In the genomic region with DNA sequence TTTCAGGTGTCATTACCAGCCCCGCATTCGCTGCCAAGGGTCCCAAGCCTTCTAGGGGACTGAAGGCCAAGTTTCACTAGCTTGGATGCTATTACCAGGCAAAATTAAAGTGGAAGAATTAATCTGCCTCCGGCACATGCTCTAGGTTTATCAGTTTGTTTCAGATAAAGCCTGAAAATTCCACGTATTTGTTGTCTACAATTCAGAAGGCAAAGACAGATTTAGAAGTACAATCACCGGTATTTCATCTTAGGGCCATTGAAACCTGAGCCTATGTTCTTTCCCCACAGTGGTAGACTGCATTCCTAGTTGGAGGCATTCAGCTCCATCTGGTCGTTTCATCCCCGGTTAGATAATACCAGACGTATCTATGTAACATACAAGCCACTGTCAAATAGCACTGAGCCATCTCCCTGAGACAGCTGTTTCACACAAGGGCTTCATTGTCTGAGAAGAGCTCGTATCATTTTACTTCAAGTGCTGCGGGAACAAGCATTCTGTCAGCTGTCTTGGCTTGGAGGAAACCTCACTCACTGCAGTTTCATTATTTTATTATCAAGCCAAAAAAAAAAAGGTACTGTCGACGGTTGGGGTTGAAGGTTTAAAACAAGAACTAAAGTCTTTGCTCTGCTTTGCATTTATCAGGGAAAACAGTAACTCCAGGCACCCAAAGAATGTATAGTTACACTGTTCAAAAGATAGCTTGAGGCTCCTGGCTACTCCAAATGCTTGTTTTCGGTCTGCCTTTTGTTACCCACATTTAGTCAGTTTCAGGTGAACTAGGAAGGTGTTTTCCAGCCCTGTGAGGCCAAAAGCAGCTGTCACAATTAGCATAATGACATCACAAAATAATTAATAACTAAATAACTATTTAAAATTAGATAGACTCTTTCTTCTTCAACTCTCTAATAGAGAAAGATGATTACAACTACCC, we compare ENCODE assay signal across 1 cellular context.
A peak's percentile ranks its signal among the peaks of the same experiment; 100 is the strongest.
TF ChIP-seq lines count a peak whose summit lies in the region.

No MANE protein-coding gene starts in this region.

TF ChIP-seq in K562, 482 proteins besides CTCF, POLR2A, EP300 and RAD21 (continued from another document and continues in another):
- TF ChIP-seq, protein P1, sequence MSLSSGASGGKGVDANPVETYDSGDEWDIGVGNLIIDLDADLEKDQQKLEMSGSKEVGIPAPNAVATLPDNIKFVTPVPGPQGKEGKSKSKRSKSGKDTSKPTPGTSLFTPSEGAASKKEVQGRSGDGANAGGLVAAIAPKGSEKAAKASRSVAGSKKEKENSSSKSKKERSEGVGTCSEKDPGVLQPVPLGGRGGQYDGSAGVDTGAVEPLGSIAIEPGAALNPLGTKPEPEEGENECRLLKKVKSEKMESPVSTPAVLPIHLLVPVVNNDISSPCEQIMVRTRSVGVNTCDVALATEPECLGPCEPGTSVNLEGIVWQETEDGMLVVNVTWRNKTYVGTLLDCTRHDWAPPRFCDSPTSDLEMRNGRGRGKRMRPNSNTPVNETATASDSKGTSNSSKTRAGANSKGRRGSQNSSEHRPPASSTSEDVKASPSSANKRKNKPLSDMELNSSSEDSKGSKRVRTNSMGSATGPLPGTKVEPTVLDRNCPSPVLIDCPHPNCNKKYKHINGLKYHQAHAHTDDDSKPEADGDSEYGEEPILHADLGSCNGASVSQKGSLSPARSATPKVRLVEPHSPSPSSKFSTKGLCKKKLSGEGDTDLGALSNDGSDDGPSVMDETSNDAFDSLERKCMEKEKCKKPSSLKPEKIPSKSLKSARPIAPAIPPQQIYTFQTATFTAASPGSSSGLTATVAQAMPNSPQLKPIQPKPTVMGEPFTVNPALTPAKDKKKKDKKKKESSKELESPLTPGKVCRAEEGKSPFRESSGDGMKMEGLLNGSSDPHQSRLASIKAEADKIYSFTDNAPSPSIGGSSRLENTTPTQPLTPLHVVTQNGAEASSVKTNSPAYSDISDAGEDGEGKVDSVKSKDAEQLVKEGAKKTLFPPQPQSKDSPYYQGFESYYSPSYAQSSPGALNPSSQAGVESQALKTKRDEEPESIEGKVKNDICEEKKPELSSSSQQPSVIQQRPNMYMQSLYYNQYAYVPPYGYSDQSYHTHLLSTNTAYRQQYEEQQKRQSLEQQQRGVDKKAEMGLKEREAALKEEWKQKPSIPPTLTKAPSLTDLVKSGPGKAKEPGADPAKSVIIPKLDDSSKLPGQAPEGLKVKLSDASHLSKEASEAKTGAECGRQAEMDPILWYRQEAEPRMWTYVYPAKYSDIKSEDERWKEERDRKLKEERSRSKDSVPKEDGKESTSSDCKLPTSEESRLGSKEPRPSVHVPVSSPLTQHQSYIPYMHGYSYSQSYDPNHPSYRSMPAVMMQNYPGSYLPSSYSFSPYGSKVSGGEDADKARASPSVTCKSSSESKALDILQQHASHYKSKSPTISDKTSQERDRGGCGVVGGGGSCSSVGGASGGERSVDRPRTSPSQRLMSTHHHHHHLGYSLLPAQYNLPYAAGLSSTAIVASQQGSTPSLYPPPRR (CRISPR knock-in tag; IDR thresholded peaks at IDR 0.05; ENCODE audit: borderline replicate concordance): peak; percentile 66; the same call in 1 of the 2 replicates
- TF ChIP-seq HDAC3 (IDR thresholded peaks at IDR 0.05; ENCODE audit: borderline replicate concordance, partially characterized antibody) (peak; percentile 82), NBN (IDR thresholded peaks at IDR 0.05; ENCODE audit: low read depth) (peak; percentile 69), ZNF707 (CRISPR knock-in tag; conservative IDR thresholded peaks at IDR 0.05) (no peak), ZNF589 (CRISPR knock-in tag; IDR thresholded peaks at IDR 0.05; ENCODE audit: low read depth) (no peak), ZNF436 (CRISPR knock-in tag; IDR thresholded peaks at IDR 0.05) (no peak), KLF6 (CRISPR knock-in tag; IDR thresholded peaks at IDR 0.05; ENCODE audit: borderline replicate concordance) (no peak), ZNF253 (CRISPR knock-in tag; conservative IDR thresholded peaks at IDR 0.05) (no peak), NFE2 (IDR thresholded peaks at IDR 0.05; ENCODE audit: low read depth) (no peak), SRSF9 (IDR thresholded peaks at IDR 0.05; ENCODE audit: borderline replicate concordance, low read depth, low read length) (no peak), ZKSCAN1 (IDR thresholded peaks at IDR 0.05; ENCODE audit: low read depth, low read length) (no peak), ZBTB7A (IDR thresholded peaks at IDR 0.05; ENCODE audit: borderline replicate concordance, control insufficient read depth, low read depth, low read length) (no peak), NONO (IDR thresholded peaks at IDR 0.05; ENCODE audit: low read depth in 2 of 2, low read length in 1 of 2) (no peak), ZNF644 (tag; IDR thresholded peaks at IDR 0.05; ENCODE audit: low read depth) (no peak), WHSC1 (IDR thresholded peaks at IDR 0.05; ENCODE audit: low read length) (no peak), PRMT5 (CRISPR knock-in tag; IDR thresholded peaks at IDR 0.05) (no peak), BRD9 (IDR thresholded peaks at IDR 0.05; ENCODE audit: low read depth, partially characterized antibody) (no peak), U2AF1 (optimal IDR thresholded peaks at IDR 0.05; ENCODE audit: low read depth, low read length) (no peak), IRF2 (CRISPR knock-in tag; IDR thresholded peaks at IDR 0.05) (0 out of 2 replicates have a peak, but pooled peaks have one; percentile 35), MEF2D (tag; conservative IDR thresholded peaks at IDR 0.05; ENCODE audit: low read depth) (no peak; the same call in 1 of the 2 replicates), GABPB2 (CRISPR knock-in tag; conservative IDR thresholded peaks at IDR 0.05) (no peak), CBX2 (IDR thresholded peaks at IDR 0.05; ENCODE audit: insufficient read depth, low read length, poor library complexity, severe bottlenecking) (no peak), FOXA3 (CRISPR knock-in tag; conservative IDR thresholded peaks at IDR 0.05 in 1 of 2, IDR thresholded peaks at IDR 0.05 in 1 of 2) (no peak)
- TF ChIP-seq, protein P2, sequence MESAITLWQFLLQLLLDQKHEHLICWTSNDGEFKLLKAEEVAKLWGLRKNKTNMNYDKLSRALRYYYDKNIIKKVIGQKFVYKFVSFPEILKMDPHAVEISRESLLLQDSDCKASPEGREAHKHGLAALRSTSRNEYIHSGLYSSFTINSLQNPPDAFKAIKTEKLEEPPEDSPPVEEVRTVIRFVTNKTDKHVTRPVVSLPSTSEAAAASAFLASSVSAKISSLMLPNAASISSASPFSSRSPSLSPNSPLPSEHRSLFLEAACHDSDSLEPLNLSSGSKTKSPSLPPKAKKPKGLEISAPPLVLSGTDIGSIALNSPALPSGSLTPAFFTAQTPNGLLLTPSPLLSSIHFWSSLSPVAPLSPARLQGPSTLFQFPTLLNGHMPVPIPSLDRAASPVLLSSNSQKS (CRISPR knock-in tag; IDR thresholded peaks at IDR 0.05): no peak
- TF ChIP-seq, protein P3, sequence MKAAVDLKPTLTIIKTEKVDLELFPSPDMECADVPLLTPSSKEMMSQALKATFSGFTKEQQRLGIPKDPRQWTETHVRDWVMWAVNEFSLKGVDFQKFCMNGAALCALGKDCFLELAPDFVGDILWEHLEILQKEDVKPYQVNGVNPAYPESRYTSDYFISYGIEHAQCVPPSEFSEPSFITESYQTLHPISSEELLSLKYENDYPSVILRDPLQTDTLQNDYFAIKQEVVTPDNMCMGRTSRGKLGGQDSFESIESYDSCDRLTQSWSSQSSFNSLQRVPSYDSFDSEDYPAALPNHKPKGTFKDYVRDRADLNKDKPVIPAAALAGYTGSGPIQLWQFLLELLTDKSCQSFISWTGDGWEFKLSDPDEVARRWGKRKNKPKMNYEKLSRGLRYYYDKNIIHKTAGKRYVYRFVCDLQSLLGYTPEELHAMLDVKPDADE (conservative IDR thresholded peaks at IDR 0.05; ENCODE audit: control insufficient read depth, low read depth, low read length): no peak
- TF ChIP-seq, protein P4, sequence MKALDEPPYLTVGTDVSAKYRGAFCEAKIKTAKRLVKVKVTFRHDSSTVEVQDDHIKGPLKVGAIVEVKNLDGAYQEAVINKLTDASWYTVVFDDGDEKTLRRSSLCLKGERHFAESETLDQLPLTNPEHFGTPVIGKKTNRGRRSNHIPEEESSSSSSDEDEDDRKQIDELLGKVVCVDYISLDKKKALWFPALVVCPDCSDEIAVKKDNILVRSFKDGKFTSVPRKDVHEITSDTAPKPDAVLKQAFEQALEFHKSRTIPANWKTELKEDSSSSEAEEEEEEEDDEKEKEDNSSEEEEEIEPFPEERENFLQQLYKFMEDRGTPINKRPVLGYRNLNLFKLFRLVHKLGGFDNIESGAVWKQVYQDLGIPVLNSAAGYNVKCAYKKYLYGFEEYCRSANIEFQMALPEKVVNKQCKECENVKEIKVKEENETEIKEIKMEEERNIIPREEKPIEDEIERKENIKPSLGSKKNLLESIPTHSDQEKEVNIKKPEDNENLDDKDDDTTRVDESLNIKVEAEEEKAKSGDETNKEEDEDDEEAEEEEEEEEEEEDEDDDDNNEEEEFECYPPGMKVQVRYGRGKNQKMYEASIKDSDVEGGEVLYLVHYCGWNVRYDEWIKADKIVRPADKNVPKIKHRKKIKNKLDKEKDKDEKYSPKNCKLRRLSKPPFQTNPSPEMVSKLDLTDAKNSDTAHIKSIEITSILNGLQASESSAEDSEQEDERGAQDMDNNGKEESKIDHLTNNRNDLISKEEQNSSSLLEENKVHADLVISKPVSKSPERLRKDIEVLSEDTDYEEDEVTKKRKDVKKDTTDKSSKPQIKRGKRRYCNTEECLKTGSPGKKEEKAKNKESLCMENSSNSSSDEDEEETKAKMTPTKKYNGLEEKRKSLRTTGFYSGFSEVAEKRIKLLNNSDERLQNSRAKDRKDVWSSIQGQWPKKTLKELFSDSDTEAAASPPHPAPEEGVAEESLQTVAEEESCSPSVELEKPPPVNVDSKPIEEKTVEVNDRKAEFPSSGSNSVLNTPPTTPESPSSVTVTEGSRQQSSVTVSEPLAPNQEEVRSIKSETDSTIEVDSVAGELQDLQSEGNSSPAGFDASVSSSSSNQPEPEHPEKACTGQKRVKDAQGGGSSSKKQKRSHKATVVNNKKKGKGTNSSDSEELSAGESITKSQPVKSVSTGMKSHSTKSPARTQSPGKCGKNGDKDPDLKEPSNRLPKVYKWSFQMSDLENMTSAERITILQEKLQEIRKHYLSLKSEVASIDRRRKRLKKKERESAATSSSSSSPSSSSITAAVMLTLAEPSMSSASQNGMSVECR (CRISPR knock-in tag; IDR thresholded peaks at IDR 0.05): 0 out of 2 replicates have a peak, but pooled peaks have one; percentile 49
- TF ChIP-seq, protein P5, sequence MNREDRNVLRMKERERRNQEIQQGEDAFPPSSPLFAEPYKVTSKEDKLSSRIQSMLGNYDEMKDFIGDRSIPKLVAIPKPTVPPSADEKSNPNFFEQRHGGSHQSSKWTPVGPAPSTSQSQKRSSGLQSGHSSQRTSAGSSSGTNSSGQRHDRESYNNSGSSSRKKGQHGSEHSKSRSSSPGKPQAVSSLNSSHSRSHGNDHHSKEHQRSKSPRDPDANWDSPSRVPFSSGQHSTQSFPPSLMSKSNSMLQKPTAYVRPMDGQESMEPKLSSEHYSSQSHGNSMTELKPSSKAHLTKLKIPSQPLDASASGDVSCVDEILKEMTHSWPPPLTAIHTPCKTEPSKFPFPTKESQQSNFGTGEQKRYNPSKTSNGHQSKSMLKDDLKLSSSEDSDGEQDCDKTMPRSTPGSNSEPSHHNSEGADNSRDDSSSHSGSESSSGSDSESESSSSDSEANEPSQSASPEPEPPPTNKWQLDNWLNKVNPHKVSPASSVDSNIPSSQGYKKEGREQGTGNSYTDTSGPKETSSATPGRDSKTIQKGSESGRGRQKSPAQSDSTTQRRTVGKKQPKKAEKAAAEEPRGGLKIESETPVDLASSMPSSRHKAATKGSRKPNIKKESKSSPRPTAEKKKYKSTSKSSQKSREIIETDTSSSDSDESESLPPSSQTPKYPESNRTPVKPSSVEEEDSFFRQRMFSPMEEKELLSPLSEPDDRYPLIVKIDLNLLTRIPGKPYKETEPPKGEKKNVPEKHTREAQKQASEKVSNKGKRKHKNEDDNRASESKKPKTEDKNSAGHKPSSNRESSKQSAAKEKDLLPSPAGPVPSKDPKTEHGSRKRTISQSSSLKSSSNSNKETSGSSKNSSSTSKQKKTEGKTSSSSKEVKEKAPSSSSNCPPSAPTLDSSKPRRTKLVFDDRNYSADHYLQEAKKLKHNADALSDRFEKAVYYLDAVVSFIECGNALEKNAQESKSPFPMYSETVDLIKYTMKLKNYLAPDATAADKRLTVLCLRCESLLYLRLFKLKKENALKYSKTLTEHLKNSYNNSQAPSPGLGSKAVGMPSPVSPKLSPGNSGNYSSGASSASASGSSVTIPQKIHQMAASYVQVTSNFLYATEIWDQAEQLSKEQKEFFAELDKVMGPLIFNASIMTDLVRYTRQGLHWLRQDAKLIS (CRISPR knock-in tag; IDR thresholded peaks at IDR 0.05): peak; percentile 55; the same call in 1 of the 2 replicates
- TF ChIP-seq, protein P6, sequence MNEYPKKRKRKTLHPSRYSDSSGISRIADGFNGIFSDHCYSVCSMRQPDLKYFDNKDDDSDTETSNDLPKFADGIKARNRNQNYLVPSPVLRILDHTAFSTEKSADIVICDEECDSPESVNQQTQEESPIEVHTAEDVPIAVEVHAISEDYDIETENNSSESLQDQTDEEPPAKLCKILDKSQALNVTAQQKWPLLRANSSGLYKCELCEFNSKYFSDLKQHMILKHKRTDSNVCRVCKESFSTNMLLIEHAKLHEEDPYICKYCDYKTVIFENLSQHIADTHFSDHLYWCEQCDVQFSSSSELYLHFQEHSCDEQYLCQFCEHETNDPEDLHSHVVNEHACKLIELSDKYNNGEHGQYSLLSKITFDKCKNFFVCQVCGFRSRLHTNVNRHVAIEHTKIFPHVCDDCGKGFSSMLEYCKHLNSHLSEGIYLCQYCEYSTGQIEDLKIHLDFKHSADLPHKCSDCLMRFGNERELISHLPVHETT (CRISPR knock-in tag; conservative IDR thresholded peaks at IDR 0.05 in 1 of 2, IDR thresholded peaks at IDR 0.05 in 1 of 2): no peak
- TF ChIP-seq, protein P7, sequence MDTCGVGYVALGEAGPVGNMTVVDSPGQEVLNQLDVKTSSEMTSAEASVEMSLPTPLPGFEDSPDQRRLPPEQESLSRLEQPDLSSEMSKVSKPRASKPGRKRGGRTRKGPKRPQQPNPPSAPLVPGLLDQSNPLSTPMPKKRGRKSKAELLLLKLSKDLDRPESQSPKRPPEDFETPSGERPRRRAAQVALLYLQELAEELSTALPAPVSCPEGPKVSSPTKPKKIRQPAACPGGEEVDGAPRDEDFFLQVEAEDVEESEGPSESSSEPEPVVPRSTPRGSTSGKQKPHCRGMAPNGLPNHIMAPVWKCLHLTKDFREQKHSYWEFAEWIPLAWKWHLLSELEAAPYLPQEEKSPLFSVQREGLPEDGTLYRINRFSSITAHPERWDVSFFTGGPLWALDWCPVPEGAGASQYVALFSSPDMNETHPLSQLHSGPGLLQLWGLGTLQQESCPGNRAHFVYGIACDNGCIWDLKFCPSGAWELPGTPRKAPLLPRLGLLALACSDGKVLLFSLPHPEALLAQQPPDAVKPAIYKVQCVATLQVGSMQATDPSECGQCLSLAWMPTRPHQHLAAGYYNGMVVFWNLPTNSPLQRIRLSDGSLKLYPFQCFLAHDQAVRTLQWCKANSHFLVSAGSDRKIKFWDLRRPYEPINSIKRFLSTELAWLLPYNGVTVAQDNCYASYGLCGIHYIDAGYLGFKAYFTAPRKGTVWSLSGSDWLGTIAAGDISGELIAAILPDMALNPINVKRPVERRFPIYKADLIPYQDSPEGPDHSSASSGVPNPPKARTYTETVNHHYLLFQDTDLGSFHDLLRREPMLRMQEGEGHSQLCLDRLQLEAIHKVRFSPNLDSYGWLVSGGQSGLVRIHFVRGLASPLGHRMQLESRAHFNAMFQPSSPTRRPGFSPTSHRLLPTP (IDR thresholded peaks at IDR 0.05; ENCODE audit: borderline replicate concordance, extremely low read depth, insufficient read length): no peak
